8 cellular contexts compared by ENCODE assay signal in the genomic region with DNA sequence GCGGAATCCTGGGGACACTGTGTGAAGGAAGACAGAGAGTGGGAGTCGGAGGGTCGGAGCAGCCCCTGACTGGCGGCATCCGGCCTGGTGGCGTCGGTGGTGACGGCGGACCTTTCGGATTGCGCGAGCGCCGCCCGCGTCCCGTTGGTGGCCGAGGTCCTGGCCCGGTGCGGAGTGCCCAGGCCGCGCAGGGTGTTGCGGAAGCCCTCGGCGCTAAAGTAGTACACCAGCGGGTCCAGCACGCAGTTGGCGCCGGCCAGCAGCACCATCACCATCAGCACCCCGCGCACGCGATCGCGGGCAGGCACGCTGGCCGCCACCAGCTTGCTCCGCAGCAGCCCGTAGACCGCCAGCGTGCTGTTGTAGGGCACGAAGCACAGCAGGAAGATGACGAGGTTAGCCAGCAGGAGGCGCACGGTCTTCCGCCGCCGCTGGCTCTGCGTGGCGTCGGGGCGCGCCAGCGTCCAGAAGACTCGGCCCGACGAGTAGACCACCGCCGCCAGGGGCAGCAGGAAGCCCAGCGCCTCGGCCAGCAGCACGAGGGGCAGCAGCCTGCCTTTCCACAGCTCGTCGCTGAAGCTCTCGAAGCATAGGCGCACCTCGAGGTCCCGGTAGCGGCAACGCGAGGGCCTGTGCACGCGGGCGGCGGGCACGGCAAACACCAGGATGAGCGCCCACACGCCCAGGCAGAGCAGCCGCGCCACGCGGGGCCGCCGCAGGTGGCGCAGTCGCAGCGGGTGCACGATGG. TPM values are rescaled to one million over a fixed set of nuclear protein-coding genes. Genes with fewer than 3 reads are reported as not detected.
A peak's percentile ranks its signal among the peaks of the same experiment; 100 is the strongest.
DNase-seq lines count a peak whose midpoint lies in the region; ATAC-seq and TF ChIP-seq lines count a peak whose summit lies in the region.

No MANE protein-coding gene starts in this region.

- H3K4me3 Mint-ChIP-seq in activated CD4-positive, alpha-beta T cell treated with anti-CD3 and anti-CD28 coated beads, Interleukin-2, amount 10 ng/mL, durations not matched to agents 7 days and 5 days: no peak overlapping the region
- peak overlapping the region in 9 of 10 donors; percentile 33 to 76 (median 53) for H3K4me3 Mint-ChIP-seq in naive thymus-derived CD8-positive, alpha-beta T cell

- no peaks in the 10 kb centered on the region for H3K27me3 Mint-ChIP-seq in activated CD4-positive, alpha-beta T cell treated with anti-CD3 and anti-CD28 coated beads, Interleukin-2, amount 10 ng/mL, durations not matched to agents 7 days and 5 days
- H3K27me3 Mint-ChIP-seq in naive thymus-derived CD8-positive, alpha-beta T cell: no peaks in the 10 kb centered on the region

- peaks cover 25% of the 10 kb centered on the region for H3K4me1 Mint-ChIP-seq in activated CD4-positive, alpha-beta T cell treated with anti-CD3 and anti-CD28 coated beads, Interleukin-2, amount 10 ng/mL, durations not matched to agents 7 days and 5 days
- peaks cover 22 to 54% (median 43%) of the 10 kb centered on the region in 4 donors for H3K4me1 Mint-ChIP-seq in naive thymus-derived CD8-positive, alpha-beta T cell

- no peaks in the 10 kb centered on the region for H3K9me3 Mint-ChIP-seq in activated CD4-positive, alpha-beta T cell treated with anti-CD3 and anti-CD28 coated beads, Interleukin-2, amount 10 ng/mL, durations not matched to agents 7 days and 5 days
- H3K9me3 Mint-ChIP-seq in naive thymus-derived CD8-positive, alpha-beta T cell: no peaks in the 10 kb centered on the region

- POLR2A ChIA-PET in activated CD4-positive, alpha-beta T cell treated with anti-CD3 and anti-CD28 coated beads, Interleukin-2, amount 10 ng/mL, durations not matched to agents 7 days and 5 days (lab: Charles Lee): no interaction called here
- POLR2A ChIA-PET in naive thymus-derived CD8-positive, alpha-beta T cell (lab: Charles Lee): interaction anchor here (0.5 to 4.3 kb wide), 16 partner anchors 8 to 231 kb away, joined by 3 to 32 read pairs (median 5); partner anchors contain the start of genes CDCA3, CHD4, COPS7A and LPAR5

- peak overlapping the region; percentile 78 for H3K27ac Mint-ChIP-seq in activated CD4-positive, alpha-beta T cell treated with anti-CD3 and anti-CD28 coated beads, Interleukin-2, amount 10 ng/mL, durations not matched to agents 7 days and 5 days
- peak overlapping the region in 9 of 10 donors; percentile 37 to 94 (median 89) for H3K27ac Mint-ChIP-seq in naive thymus-derived CD8-positive, alpha-beta T cell

- CTCF ChIA-PET in activated CD4-positive, alpha-beta T cell treated with anti-CD3 and anti-CD28 coated beads, Interleukin-2, amount 10 ng/mL, durations not matched to agents 7 days and 5 days (lab: Charles Lee): interaction anchor here (0.6 to 2.6 kb wide), 17 partner anchors 8 to 1463 kb away, joined by 3 to 16 read pairs (median 3); partner anchors contain the start of genes CD4 and ZNF384

- DNase-seq in AG08395 (ENCODE audit: low spot score) (peak; percentile 38), epithelial cell of esophagus (ENCODE audit: low read depth) (peak; percentile 45), mesenteric fat pad (ENCODE audit: low spot score) (no peak), H4 (ENCODE audit: low spot score) (no peak)
- peak; percentile 57 for DNase-seq in activated CD4-positive, alpha-beta T cell treated with anti-CD3 and anti-CD28 coated beads, Interleukin-2, amount 10 ng/mL, durations not matched to agents 7 days and 5 days
- peak in 9 of 10 donors; percentile 22 to 76 (median 57) for DNase-seq in naive thymus-derived CD8-positive, alpha-beta T cell

- peak; percentile 42 for TF ChIP-seq CTCF in epithelial cell of esophagus (IDR thresholded peaks at IDR 0.05; ENCODE audit: insufficient read depth, low read depth, low read length, missing control alignments)

- no peak overlapping the region for H3K4me3 ChIP-seq in epithelial cell of esophagus (ENCODE audit: low read length)

- peak; percentile 72 to 80 for ATAC-seq in naive thymus-derived CD8-positive, alpha-beta T cell
- no peak for ATAC-seq in GM18907 (IDR thresholded peaks at IDR 0.05; ENCODE audit: unreplicated experiment)
- no peak for ATAC-seq in HG03342 (IDR thresholded peaks at IDR 0.05; ENCODE audit: unreplicated experiment)

- peaks cover 5% of the 10 kb centered on the region for H3K36me3 Mint-ChIP-seq in activated CD4-positive, alpha-beta T cell treated with anti-CD3 and anti-CD28 coated beads, Interleukin-2, amount 10 ng/mL, durations not matched to agents 7 days and 5 days (ENCODE audit: low read depth)
- peaks cover 0 to 33% (median 6%) of the 10 kb centered on the region in 3 donors for H3K36me3 Mint-ChIP-seq in naive thymus-derived CD8-positive, alpha-beta T cell

RNA-seq across cellular contexts. Expression of gene CHD4, which starts 13.1 kb away (rescaled TPM):
- total RNA-seq in activated CD4-positive, alpha-beta T cell treated with anti-CD3 and anti-CD28 coated beads, Interleukin-2, amount 10 ng/mL, durations not matched to agents 7 days and 5 days: 100 to 1,000 TPM; 262 to 263 TPM
- 100 to 1,000 TPM; 296 to 308 TPM for total RNA-seq in naive thymus-derived CD8-positive, alpha-beta T cell
- polyA plus RNA-seq in naive thymus-derived CD8-positive, alpha-beta T cell: 10 to 100 TPM; 31.4 to 57.3 (median 56.9) TPM
- 218 TPM for total RNA-seq in mesenteric fat pad
- 242 and 246 TPM in 2 replicates for total RNA-seq in H4 (2014; rRNA removed; shearing (Covaris generic))

RNA-seq across cellular contexts. Expression of gene LPAR5, which starts 15.4 kb away (rescaled TPM):
- 1 to 10 TPM; 6.2 to 6.6 TPM for total RNA-seq in activated CD4-positive, alpha-beta T cell treated with anti-CD3 and anti-CD28 coated beads, Interleukin-2, amount 10 ng/mL, durations not matched to agents 7 days and 5 days
- 10 to 100 TPM; 16.6 to 18.9 TPM for total RNA-seq in naive thymus-derived CD8-positive, alpha-beta T cell
- 10 to 100 TPM in 2 of 3 donors, 1 to 10 TPM in 1; 7.9 to 14.2 (median 12.2) TPM for polyA plus RNA-seq in naive thymus-derived CD8-positive, alpha-beta T cell
- total RNA-seq in mesenteric fat pad: 2.5 TPM
- total RNA-seq in H4 (2014; rRNA removed; shearing (Covaris generic)): 0.04 TPM in 1 of 2 replicates, not detected in the other

RNA-seq across cellular contexts. Expression of gene ACRBP, which starts 26.9 kb away (rescaled TPM):
- total RNA-seq in activated CD4-positive, alpha-beta T cell treated with anti-CD3 and anti-CD28 coated beads, Interleukin-2, amount 10 ng/mL, durations not matched to agents 7 days and 5 days: 1 to 10 TPM; 1.6 to 2.6 TPM
- total RNA-seq in naive thymus-derived CD8-positive, alpha-beta T cell: 10 to 100 TPM; 13.8 to 14.3 TPM
- polyA plus RNA-seq in naive thymus-derived CD8-positive, alpha-beta T cell: under 1 TPM in 2 of 3 donors, not detected in 1; 0.43 to 0.50 TPM
- total RNA-seq in mesenteric fat pad: 2.5 TPM
- total RNA-seq in H4 (2014; rRNA removed; shearing (Covaris generic)): not detected in 2 replicates

RNA-seq across cellular contexts. Expression of gene ING4, which starts 42.6 kb away (rescaled TPM):
- 10 to 100 TPM; 33.7 to 40.2 TPM for total RNA-seq in activated CD4-positive, alpha-beta T cell treated with anti-CD3 and anti-CD28 coated beads, Interleukin-2, amount 10 ng/mL, durations not matched to agents 7 days and 5 days
- total RNA-seq in naive thymus-derived CD8-positive, alpha-beta T cell: 10 to 100 TPM; 81.2 to 90.6 TPM
- polyA plus RNA-seq in naive thymus-derived CD8-positive, alpha-beta T cell: 10 to 100 TPM; 89.5 to 99.6 (median 90.6) TPM
- total RNA-seq in mesenteric fat pad: 16.7 TPM
- total RNA-seq in H4 (2014; rRNA removed; shearing (Covaris generic)): 57.8 and 65.7 TPM in 2 replicates

RNA-seq across cellular contexts. Expression of gene NOP2, which starts 52.2 kb away (rescaled TPM):
- 10 to 100 TPM; 74.1 to 76.4 TPM for total RNA-seq in activated CD4-positive, alpha-beta T cell treated with anti-CD3 and anti-CD28 coated beads, Interleukin-2, amount 10 ng/mL, durations not matched to agents 7 days and 5 days
- total RNA-seq in naive thymus-derived CD8-positive, alpha-beta T cell: 100 to 1,000 TPM in 1 of 2 experiments, 10 to 100 TPM in 1; 99.2 to 104 TPM
- 10 to 100 TPM; 23.6 to 41.7 (median 24.7) TPM for polyA plus RNA-seq in naive thymus-derived CD8-positive, alpha-beta T cell
- 56.0 TPM for total RNA-seq in mesenteric fat pad
- 64.3 and 90.3 TPM in 2 replicates for total RNA-seq in H4 (2014; rRNA removed; shearing (Covaris generic))

Comparison
In these comparisons a context has a peak if more than half of its experiments do, and no peak if none do; other contexts are left out.
1. DNase-seq: peak in AG08395 (single experiment), activated CD4-positive, alpha-beta T cell treated with anti-CD3 and anti-CD28 coated beads, Interleukin-2, amount 10 ng/mL, durations not matched to agents 7 days and 5 days (single experiment), epithelial cell of esophagus (single experiment) and naive thymus-derived CD8-positive, alpha-beta T cell (9 of 10); none in mesenteric fat pad (single experiment) and H4 (single experiment).
2. ATAC-seq: peak in naive thymus-derived CD8-positive, alpha-beta T cell (2 of 2); none in GM18907 (single experiment) and HG03342 (single experiment).